Comparison of ENCODE assay signal across 14 cellular contexts in genomic region chr9:127739614-127740322, GRCh38. TPM values are rescaled to one million over a fixed set of nuclear protein-coding genes. Genes with fewer than 3 reads are reported as not detected.
DNase-seq lines count a peak whose midpoint lies in the region; ATAC-seq and TF ChIP-seq lines count a peak whose summit lies in the region.
"Had no signal": no experiment of that assay in that cellular context is flagged by ENCODE, and none has a peak within 500 bp of the region (broad histone marks: within the 10 kb centered on the region; RNA-seq: fewer than 3 reads in every experiment).

No MANE protein-coding gene starts in this region.

- WGBS in thyroid gland, 2 donors = 82% methylated on average over 15 to 18 of the region's 18 CpGs

- H3K36me3 ChIP-seq in lower lobe of right lung (peaks cover 63% of the 10 kb centered on the region), thyroid gland (peaks cover 0 to 18% of the 10 kb centered on the region in 2 donors), mucosa of descending colon (ENCODE audit: low read depth) (no peaks in the 10 kb centered on the region)
- H3K36me3 ChIP-seq: pancreas had no signal

- H3K4me3 ChIP-seq in epithelial cell of esophagus (ENCODE audit: low read length) = no peak overlapping the region
- H3K4me3 ChIP-seq in lower lobe of right lung = no peak overlapping the region
- H3K4me3 ChIP-seq in thyroid gland (replicated peaks in 1 of 3) = no peak overlapping the region
- no peak overlapping the region for H3K4me3 ChIP-seq in mucosa of descending colon
- H3K4me3 ChIP-seq: pancreas had no signal

- DNase-seq in MV-4-11 (lab: John Stamatoyannopoulos, UW) = peak; percentile 26
- DNase-seq in epithelial cell of esophagus (ENCODE audit: low read depth) = peak; percentile 69
- DNase-seq in lower lobe of right lung = no peak
- no peak for DNase-seq in thyroid gland
- no peak for DNase-seq in mucosa of descending colon
- no peak for DNase-seq in COLO668 (lab: John Stamatoyannopoulos, UW; ENCODE audit: unreplicated experiment)
- DNase-seq: activated B cell treated with CpG ODN at 0.5 μM for 24 hours; activated CD8-positive, alpha-beta memory T cell treated with anti-CD3 and anti-CD28 coated beads, Interleukin-2, amount 50 U/mL, for 48 hours; COR-L47; midbrain; OCI-M1 had no signal

- TF ChIP-seq CTCF in epithelial cell of esophagus (IDR thresholded peaks at IDR 0.05; ENCODE audit: insufficient read depth, low read depth, low read length, missing control alignments) = no peak
- TF ChIP-seq CTCF in lower lobe of right lung (IDR thresholded peaks at IDR 0.05) = no peak
- TF ChIP-seq CTCF in thyroid gland (IDR thresholded peaks at IDR 0.05) = no peak
- no peak for TF ChIP-seq CTCF in mucosa of descending colon (IDR thresholded peaks at IDR 0.05)

- no peak for ATAC-seq in lower lobe of right lung
- no peak for ATAC-seq in GM18502 (IDR thresholded peaks at IDR 0.05; ENCODE audit: poor library complexity, unreplicated experiment)
- no peak for ATAC-seq in mucosa of descending colon

- no peaks in the 10 kb centered on the region for H3K9me3 ChIP-seq in lower lobe of right lung
- H3K9me3 ChIP-seq in thyroid gland = no peaks in the 10 kb centered on the region
- no peaks in the 10 kb centered on the region for H3K9me3 ChIP-seq in mucosa of descending colon
- H3K9me3 ChIP-seq: pancreas had no signal

- intact Hi-C loops in lower lobe of right lung (cut with DNase I) = loop anchor here (10.0 kb wide), 1 partner anchor 145 kb away; no protein-coding TSS in a partner anchor
- intact Hi-C loops in thyroid gland (cut with DNase I) = loop anchor here (5.0 kb wide), 3 partner anchors 43 to 178 kb away; partner anchors contain the start of gene ST6GALNAC4
- intact Hi-C loops in mucosa of descending colon (cut with DNase I, micrococcal nuclease) = loop anchor here in 1 of 2 donors (5.0 to 10.0 kb wide), 2 partner anchors 43 to 135 kb away; partner anchors contain the start of gene AK1

- H3K27me3 ChIP-seq in lower lobe of right lung (ENCODE audit: low read depth) (no peaks in the 10 kb centered on the region), thyroid gland (no peaks in the 10 kb centered on the region)
- H3K27me3 ChIP-seq: pancreas had no signal

- H3K27ac ChIP-seq in lower lobe of right lung = peak overlapping the region; percentile 40
- peak overlapping the region in 2 of 3 donors; percentile 21 to 40 for H3K27ac ChIP-seq in thyroid gland

- TF ChIP-seq POLR2A in thyroid gland (IDR thresholded peaks at IDR 0.05) = no peak

- H3K4me1 ChIP-seq in lower lobe of right lung (peaks cover 31% of the 10 kb centered on the region), thyroid gland (peaks cover 7% of the 10 kb centered on the region in 2 donors), mucosa of descending colon (ENCODE audit: low read depth) (peaks cover 14% of the 10 kb centered on the region)
- H3K4me1 ChIP-seq: pancreas had no signal

RNA-seq across cellular contexts. Expression of gene TOR2A, which starts 4.7 kb away (rescaled TPM):
- total RNA-seq in lower lobe of right lung (16.5 TPM), thyroid gland (10 to 100 TPM in 3 of 4 donors, 1 to 10 TPM in 1; 8.9 to 23.1 (median 14.2) TPM), mucosa of descending colon (10 to 100 TPM; 19.7 to 30.2 (median 28.2) TPM)

RNA-seq across cellular contexts. Expression of gene TTC16, which starts 23.9 kb away (rescaled TPM):
- total RNA-seq in lower lobe of right lung = 1.3 TPM
- total RNA-seq in thyroid gland = under 1 TPM in 3 of 4 donors, not detected in 1; 0.40 to 0.45 (median 0.44) TPM
- under 1 TPM in 1 of 3 donors, not detected in 2; 0.31 TPM for total RNA-seq in mucosa of descending colon
- total RNA-seq: activated B cell treated with CpG ODN at 0.5 μM for 24 hours, HT-29 had no signal

RNA-seq across cellular contexts. Expression of gene PTRH1, which starts 24.3 kb away (rescaled TPM):
- 9.1 TPM for total RNA-seq in lower lobe of right lung
- 10 to 100 TPM; 24.1 to 64.3 (median 43.4) TPM for total RNA-seq in thyroid gland
- 10 to 100 TPM in 2 of 3 donors, 1 to 10 TPM in 1; 5.1 to 10.5 (median 10.3) TPM for total RNA-seq in mucosa of descending colon

RNA-seq across cellular contexts. Expression of gene CFAP157, which starts 33.0 kb away (rescaled TPM):
- 25.9 TPM for total RNA-seq in lower lobe of right lung
- total RNA-seq in thyroid gland = 1 to 10 TPM in 1 of 4 donors, under 1 TPM in 1, not detected in 2; 0.22 to 3.0 TPM
- total RNA-seq in mucosa of descending colon = under 1 TPM in 2 of 3 donors, not detected in 1; 0.12 to 0.28 TPM
- total RNA-seq: activated B cell treated with CpG ODN at 0.5 μM for 24 hours had no signal

RNA-seq across cellular contexts. Expression of gene SH2D3C, which starts 38.7 kb away (rescaled TPM):
- total RNA-seq in lower lobe of right lung (59.4 TPM), thyroid gland (10 to 100 TPM; 10.0 to 24.9 (median 18.2) TPM), mucosa of descending colon (1 to 10 TPM; 3.2 to 7.4 (median 4.7) TPM)
- total RNA-seq: HT-29 had no signal

Comparison
In these comparisons a context has a peak if more than half of its experiments do, and no peak if none do; other contexts are left out.
1. DNase-seq: peak in MV-4-11 (single experiment) and epithelial cell of esophagus (single experiment); none in lower lobe of right lung (single experiment), thyroid gland (0 of 2), mucosa of descending colon (0 of 3) and COLO668 (single experiment).